Comparison of ENCODE assay signal across 8 cellular contexts in genomic region chrX:7132335-7133035, GRCh38. TPM values are rescaled to one million over a fixed set of nuclear protein-coding genes. Genes with fewer than 3 reads are reported as not detected.
DNase-seq lines count a peak whose midpoint lies in the region; ATAC-seq and TF ChIP-seq lines count a peak whose summit lies in the region.

No MANE protein-coding gene starts in this region.

- H3K4me1 Mint-ChIP-seq in activated CD8-positive, alpha-beta memory T cell treated with anti-CD3 and anti-CD28 coated beads, Interleukin-2, amount 10 ng/mL, durations not matched to agents 7 days and 5 days: peaks cover 18% of the 10 kb centered on the region
- H3K4me1 Mint-ChIP-seq in GM23338: peaks cover 17% of the 10 kb centered on the region
- H3K4me1 Mint-ChIP-seq in activated CD4-positive, alpha-beta T cell treated with anti-CD3 and anti-CD28 coated beads, Interleukin-2, amount 10 ng/mL, durations not matched to agents 24 days and 14 days: peaks cover 11% of the 10 kb centered on the region

- H3K27ac Mint-ChIP-seq in activated CD8-positive, alpha-beta memory T cell treated with anti-CD3 and anti-CD28 coated beads, Interleukin-2, amount 10 ng/mL, durations not matched to agents 7 days and 5 days: peak overlapping the region; percentile 74
- H3K27ac Mint-ChIP-seq in GM23338: peak overlapping the region; percentile 87
- H3K27ac Mint-ChIP-seq in activated CD4-positive, alpha-beta T cell treated with anti-CD3 and anti-CD28 coated beads, Interleukin-2, amount 10 ng/mL, durations not matched to agents 24 days and 14 days: no peak overlapping the region

- CTCF ChIA-PET in activated CD8-positive, alpha-beta memory T cell treated with anti-CD3 and anti-CD28 coated beads, Interleukin-2, amount 10 ng/mL, durations not matched to agents 7 days and 5 days (lab: Charles Lee): interaction anchor here (1.0 to 1.9 kb wide), 2 partner anchors 15 to 51 kb away, joined by 3 to 9 read pairs; partner anchors contain the start of genes PUDP and STS

- H3F3A ChIP-seq in GM23338 (replicated peaks; ENCODE audit: low read depth): no peaks in the 10 kb centered on the region

- H3K14ac ChIP-seq in trophoblast cell (ENCODE audit: low read length): no peak overlapping the region

- no peak overlapping the region for H3K4me3 ChIP-seq in GM23338
- peak overlapping the region; percentile 16 for H3K4me3 ChIP-seq in LNCaP clone FGC (ENCODE audit: low read depth, low read length)
- no peak overlapping the region for H3K4me3 ChIP-seq in foreskin fibroblast (ENCODE audit: low read depth in 1 of 2, low read length in 2 of 2)
- no peak overlapping the region for H3K4me3 ChIP-seq in trophoblast cell (ENCODE audit: low read depth, low read length)

- H3K79me1 ChIP-seq in trophoblast cell (ENCODE audit: low read length): peaks cover 14% of the 10 kb centered on the region

- no peaks in the 10 kb centered on the region for H3K36me3 Mint-ChIP-seq in activated CD8-positive, alpha-beta memory T cell treated with anti-CD3 and anti-CD28 coated beads, Interleukin-2, amount 10 ng/mL, durations not matched to agents 7 days and 5 days
- peaks cover 2% of the 10 kb centered on the region; the same call in 1 of the 3 replicates for H3K36me3 Mint-ChIP-seq in GM23338 (ENCODE audit: low read depth)
- no peaks in the 10 kb centered on the region for H3K36me3 Mint-ChIP-seq in activated CD4-positive, alpha-beta T cell treated with anti-CD3 and anti-CD28 coated beads, Interleukin-2, amount 10 ng/mL, durations not matched to agents 24 days and 14 days (ENCODE audit: low read depth)

- no peaks in the 10 kb centered on the region; the same call in 1 of the 2 replicates for H3K4me1 ChIP-seq in GM23338 (ENCODE audit: insufficient read depth)
- peaks cover 13 to 16% of the 10 kb centered on the region in 2 experiments for H3K4me1 ChIP-seq in trophoblast cell (ENCODE audit: control insufficient read depth in 1 of 2, insufficient read depth in 2 of 2, low read length in 2 of 2)

- H3K4me2 ChIP-seq in GM23338 (peak overlapping the region; percentile 41; the same call in 1 of the 2 replicates), trophoblast cell (ENCODE audit: low read length) (peak overlapping the region; percentile 34)

- H4K12ac ChIP-seq in trophoblast cell (ENCODE audit: low read depth, low read length): no peak overlapping the region

- H3K18ac ChIP-seq in trophoblast cell (ENCODE audit: low read length): peak overlapping the region; percentile 69

- H3K9me3 Mint-ChIP-seq in activated CD8-positive, alpha-beta memory T cell treated with anti-CD3 and anti-CD28 coated beads, Interleukin-2, amount 10 ng/mL, durations not matched to agents 7 days and 5 days (ENCODE audit: low read depth): no peaks in the 10 kb centered on the region
- no peaks in the 10 kb centered on the region for H3K9me3 Mint-ChIP-seq in GM23338
- no peaks in the 10 kb centered on the region for H3K9me3 Mint-ChIP-seq in activated CD4-positive, alpha-beta T cell treated with anti-CD3 and anti-CD28 coated beads, Interleukin-2, amount 10 ng/mL, durations not matched to agents 24 days and 14 days

- H3K27me3 ChIP-seq in GM23338 (ENCODE audit: insufficient read depth) (no peaks in the 10 kb centered on the region), trophoblast cell (ENCODE audit: insufficient read depth, low read length) (no peaks in the 10 kb centered on the region)

- no peak overlapping the region for H3K4ac ChIP-seq in trophoblast cell (ENCODE audit: low read depth, low read length)

- no peaks in the 10 kb centered on the region for H3K36me3 ChIP-seq in GM23338 (ENCODE audit: insufficient read depth)
- H3K36me3 ChIP-seq in trophoblast cell (ENCODE audit: control insufficient read depth in 1 of 2, insufficient read depth in 2 of 2, low read length in 2 of 2): no peaks in the 10 kb centered on the region

- no peak overlapping the region for H3K9ac ChIP-seq in trophoblast cell (ENCODE audit: low read length)

- intact Hi-C loops in activated CD4-positive, alpha-beta T cell treated with anti-CD3 and anti-CD28 coated beads, Interleukin-2, amount 10 ng/mL, durations not matched to agents 24 days and 14 days (cut with micrococcal nuclease): loop anchor here (2.0 kb wide), 1 partner anchor 38 kb away; no protein-coding TSS in a partner anchor

- peak overlapping the region; percentile 85; the same call in 1 of the 2 replicates for H3K27ac ChIP-seq in GM23338 (ENCODE audit: low read depth)
- peak overlapping the region; percentile 93 for H3K27ac ChIP-seq in trophoblast cell (ENCODE audit: low read depth, low read length)

- no CpG with 5 or more reads among the region's 3 CpGs for WGBS in trophoblast cell (ENCODE audit: extremely low coverage, insufficient coverage, insufficient read length)

- peak; percentile 49 to 59 for TF ChIP-seq CTCF in GM23338 (conservative IDR thresholded peaks at IDR 0.05; ENCODE audit: low read depth in 2 of 2)
- peak; percentile 68 for TF ChIP-seq CTCF in LNCaP clone FGC (IDR thresholded peaks at IDR 0.05; ENCODE audit: control insufficient read depth, extremely low read depth, insufficient read depth)
- TF ChIP-seq CTCF in foreskin fibroblast (IDR thresholded peaks at IDR 0.05; ENCODE audit: low read depth, low read length): peak; percentile 55

- H3K23ac ChIP-seq in trophoblast cell (ENCODE audit: low read length): no peak overlapping the region

- H3K79me2 ChIP-seq in GM23338 (replicated peaks; ENCODE audit: insufficient read depth): 0 out of 2 replicates have a peak, but pooled peaks cover 8% of the 10 kb centered on the region
- peaks cover 3% of the 10 kb centered on the region for H3K79me2 ChIP-seq in trophoblast cell (ENCODE audit: control insufficient read depth, insufficient read depth, low read length, poor library complexity)

- H2BK120ac ChIP-seq in trophoblast cell (ENCODE audit: insufficient read depth, low read length, poor library complexity): peak overlapping the region; percentile 85

- peak overlapping the region; percentile 50 for H4K8ac ChIP-seq in trophoblast cell (ENCODE audit: low read depth, low read length)

- no peaks in the 10 kb centered on the region for H3K9me2 ChIP-seq in GM23338 (ENCODE audit: insufficient read depth)

- H4K91ac ChIP-seq in trophoblast cell (ENCODE audit: low read depth, low read length): peak overlapping the region; percentile 52

- H2AFZ ChIP-seq in GM23338 (no peak overlapping the region), trophoblast cell (ENCODE audit: insufficient read depth, low read length, poor library complexity) (no peak overlapping the region)

- no peaks in the 10 kb centered on the region for H4K20me1 ChIP-seq in GM23338 (replicated peaks; ENCODE audit: insufficient read depth)

- no peak overlapping the region for H3K4me3 Mint-ChIP-seq in activated CD8-positive, alpha-beta memory T cell treated with anti-CD3 and anti-CD28 coated beads, Interleukin-2, amount 10 ng/mL, durations not matched to agents 7 days and 5 days
- no peak overlapping the region for H3K4me3 Mint-ChIP-seq in GM23338
- no peak overlapping the region for H3K4me3 Mint-ChIP-seq in activated CD4-positive, alpha-beta T cell treated with anti-CD3 and anti-CD28 coated beads, Interleukin-2, amount 10 ng/mL, durations not matched to agents 24 days and 14 days

- no peaks in the 10 kb centered on the region for H3K27me3 Mint-ChIP-seq in activated CD8-positive, alpha-beta memory T cell treated with anti-CD3 and anti-CD28 coated beads, Interleukin-2, amount 10 ng/mL, durations not matched to agents 7 days and 5 days
- peaks cover 1% of the 10 kb centered on the region for H3K27me3 Mint-ChIP-seq in GM23338 (ENCODE audit: insufficient read depth, low read depth, poor library complexity)
- H3K27me3 Mint-ChIP-seq in activated CD4-positive, alpha-beta T cell treated with anti-CD3 and anti-CD28 coated beads, Interleukin-2, amount 10 ng/mL, durations not matched to agents 24 days and 14 days: no peaks in the 10 kb centered on the region

- H2BK12ac ChIP-seq in trophoblast cell (ENCODE audit: low read length): peak overlapping the region; percentile 53

- H3K9me3 ChIP-seq in trophoblast cell (ENCODE audit: insufficient read depth, low read depth, low read length): no peaks in the 10 kb centered on the region

- H2AK5ac ChIP-seq in trophoblast cell (ENCODE audit: low read length): no peak overlapping the region

- H2BK5ac ChIP-seq in trophoblast cell (ENCODE audit: low read depth, low read length, poor library complexity): peak overlapping the region; percentile 89

- ATAC-seq in activated CD8-positive, alpha-beta memory T cell treated with anti-CD3 and anti-CD28 coated beads, Interleukin-2, amount 10 ng/mL, durations not matched to agents 7 days and 5 days: peak; percentile 66
- ATAC-seq in GM23338: peak; percentile 74
- no peak for ATAC-seq in GM19455 (IDR thresholded peaks at IDR 0.05; ENCODE audit: unreplicated experiment)

- DNase-seq in activated CD8-positive, alpha-beta memory T cell treated with anti-CD3 and anti-CD28 coated beads, Interleukin-2, amount 10 ng/mL, durations not matched to agents 7 days and 5 days: peak; percentile 46
- no peak for DNase-seq in activated CD8-positive, alpha-beta memory T cell treated with anti-CD3 and anti-CD28 coated beads for 24 hours
- peak; percentile 71 for DNase-seq in GM23338 (ENCODE audit: low spot score)
- DNase-seq in LNCaP clone FGC (ENCODE audit: low read depth): peak; percentile 97
- DNase-seq in activated CD4-positive, alpha-beta T cell treated with anti-CD3 and anti-CD28 coated beads, Interleukin-2, amount 10 ng/mL, durations not matched to agents 24 days and 14 days: peak; percentile 65
- peak; percentile 64 to 81 for DNase-seq in foreskin fibroblast
- peak; percentile 92 to 99 for DNase-seq in trophoblast cell

TF ChIP-seq in GM23338, 12 proteins besides CTCF, POLR2A, EP300 and RAD21 (continues in another document):
- TF ChIP-seq JUNB (IDR thresholded peaks at IDR 0.05; ENCODE audit: unreplicated experiment) (no peak), POLR2AphosphoS5 (IDR thresholded peaks at IDR 0.05; ENCODE audit: low read depth) (no peak), ZNF331 (CRISPR knock-in tag; IDR thresholded peaks at IDR 0.05; ENCODE audit: low read depth) (no peak)

RNA-seq across cellular contexts. Expression of gene STS, which starts 15.0 kb away (rescaled TPM):
- 1 to 10 TPM; 1.5 to 1.7 TPM for total RNA-seq in activated CD8-positive, alpha-beta memory T cell treated with anti-CD3 and anti-CD28 coated beads, Interleukin-2, amount 10 ng/mL, durations not matched to agents 7 days and 5 days
- total RNA-seq in GM23338 (2014; rRNA removed; shearing (Covaris generic)): 1.4 and 1.7 TPM in 2 replicates
- polyA plus RNA-seq in GM23338 (2016; fragmentation: Nextera tagmentation; extraction: Ambion mirVana): 0.44 and 0.47 TPM in 2 replicates
- 0.86 and 1.0 TPM in 2 replicates for total RNA-seq in activated CD4-positive, alpha-beta T cell treated with anti-CD3 and anti-CD28 coated beads, Interleukin-2, amount 10 ng/mL, durations not matched to agents 24 days and 14 days
- polyA plus RNA-seq in trophoblast cell (2013): 61.0 and 67.8 TPM in 2 replicates

RNA-seq across cellular contexts. Expression of gene PUDP, which starts 15.5 kb away (rescaled TPM):
- 10 to 100 TPM; 16.3 to 19.1 TPM for total RNA-seq in activated CD8-positive, alpha-beta memory T cell treated with anti-CD3 and anti-CD28 coated beads, Interleukin-2, amount 10 ng/mL, durations not matched to agents 7 days and 5 days
- 21.9 and 22.4 TPM in 2 replicates for total RNA-seq in GM23338 (2014; rRNA removed; shearing (Covaris generic))
- polyA plus RNA-seq in GM23338 (2016; fragmentation: Nextera tagmentation; extraction: Ambion mirVana): 16.1 and 17.2 TPM in 2 replicates
- total RNA-seq in activated CD4-positive, alpha-beta T cell treated with anti-CD3 and anti-CD28 coated beads, Interleukin-2, amount 10 ng/mL, durations not matched to agents 24 days and 14 days: 17.4 and 19.5 TPM in 2 replicates
- 17.0 and 17.1 TPM in 2 replicates for polyA plus RNA-seq in trophoblast cell (2013)
